In genomic region chr6:150705392-150705791, GRCh38 we compare ENCODE assay signal across 25 cellular contexts.
DNase-seq lines count a peak whose midpoint lies in the region; ATAC-seq, FAIRE-seq and TF ChIP-seq lines count a peak whose summit lies in the region.
"Had no signal": no experiment of that assay in that cellular context is flagged by ENCODE, and none has a peak within 500 bp of the region (broad histone marks: within the 10 kb centered on the region; RNA-seq: fewer than 3 reads in every experiment).

No MANE protein-coding gene starts in this region.

- H3K9me3 Mint-ChIP-seq in nephron progenitor cell, result no peaks in the 10 kb centered on the region
- peaks cover 3% of the 10 kb centered on the region for H3K9me3 Mint-ChIP-seq in type B pancreatic cell
- H3K9me3 Mint-ChIP-seq: CD8-positive, alpha-beta T cell had no signal

- H3K79me2 ChIP-seq in HepG2 (ENCODE audit: insufficient read depth, low read length) (no peaks in the 10 kb centered on the region), K562 (ENCODE audit: control insufficient read depth, insufficient read depth, low read length) (no peaks in the 10 kb centered on the region)

- TF ChIP-seq EP300 in HepG2 (IDR thresholded peaks at IDR 0.05; ENCODE audit: low read depth in 2 of 2, low read length in 2 of 2) (no peak), HepG2 (CRISPR knock-in tag; IDR thresholded peaks at IDR 0.05; ENCODE audit: borderline replicate concordance) (no peak), K562 (IDR thresholded peaks at IDR 0.05; ENCODE audit: low read length) (no peak)

- intact Hi-C loops in HepG2 (cut with micrococcal nuclease; ENCODE audit: unreplicated experiment), result no loop called here
- intact Hi-C loops in right lobe of liver (cut with DNase I), result no loop called here
- intact Hi-C loops in K562 (cut with micrococcal nuclease), result no loop called here
- intact Hi-C loops in head of caudate nucleus (cut with DNase I), result no loop called here

- H3K27ac Mint-ChIP-seq in nephron progenitor cell, result peak overlapping the region; percentile 93
- H3K27ac Mint-ChIP-seq in type B pancreatic cell, result peak overlapping the region; percentile 89
- H3K27ac Mint-ChIP-seq: CD8-positive, alpha-beta T cell had no signal

- TF ChIP-seq RAD21 in HepG2 (CRISPR knock-in tag; IDR thresholded peaks at IDR 0.05) (no peak), K562 (CRISPR knock-in tag; conservative IDR thresholded peaks at IDR 0.05 in 1 of 2, IDR thresholded peaks at IDR 0.05 in 1 of 2) (no peak)

- ATAC-seq in HepG2 (no peak), right lobe of liver (no peak), K562 (no peak)
- ATAC-seq: CD8-positive, alpha-beta T cell; GM12878; PC-3 had no signal

- H3K4me2 ChIP-seq in HepG2 (ENCODE audit: low read depth, low read length) (no peak overlapping the region), K562 (ENCODE audit: insufficient read depth, low read length) (no peak overlapping the region)
- H3K4me2 ChIP-seq: KMS-11, SK-N-SH had no signal

- DNase-seq in HepG2 (ENCODE audit: low spot score), result no peak
- no peak for DNase-seq in right lobe of liver
- DNase-seq in K562 (ENCODE audit: extremely low read depth in 1 of 4, low spot score in 3 of 4), result no peak
- DNase-seq in nephron progenitor cell, result no peak
- DNase-seq in type B pancreatic cell (ENCODE audit: extremely low spot score, unreplicated experiment), result no peak
- DNase-seq in NCI-H774 (lab: John Stamatoyannopoulos, UW), result no peak
- DNase-seq in C1 segment of cervical spinal cord (lab: John Stamatoyannopoulos, UW), result no peak
- no peak for DNase-seq in head of caudate nucleus
- DNase-seq: 8988T; CD8-positive, alpha-beta T cell; DMS53; EL; GOT3; MV-4-11; NCI-H1436 treated with DMSO at 0.1 percent for 48 hours; NCI-H2029; NCI-H510A; NCI-H82; PC-3; RPMI8226; SHP77 treated with DMSO at 0.1 percent for 48 hours; SK-N-SH had no signal

- in situ Hi-C loops in HepG2 (cut with HindIII; ENCODE audit: extremely low pct_ligation_motif_present, low pct_unique_long_range_greater_than_20kb), result no loop called here
- in situ Hi-C loops in K562 (cut with MboI), result no loop called here

- H3K36me3 ChIP-seq in HepG2 (replicated peaks in 1 of 2; ENCODE audit: control insufficient read depth in 1 of 2, insufficient read depth in 2 of 2, low read length in 2 of 2), result no peaks in the 10 kb centered on the region; a peak in 1 of 5 replicates
- no peaks in the 10 kb centered on the region for H3K36me3 ChIP-seq in right lobe of liver
- no peaks in the 10 kb centered on the region for H3K36me3 ChIP-seq in K562 (ENCODE audit: control insufficient read depth, insufficient read depth, low read length)

- H3K9me3 ChIP-seq in HepG2 (ENCODE audit: low read length), result no peaks in the 10 kb centered on the region
- H3K9me3 ChIP-seq in right lobe of liver, result no peaks in the 10 kb centered on the region
- H3K9me3 ChIP-seq in K562 (replicated peaks; ENCODE audit: control insufficient read depth, insufficient read depth, low read depth, low read length), result no peaks in the 10 kb centered on the region
- H3K9me3 ChIP-seq: SK-N-SH had no signal

- no peaks in the 10 kb centered on the region for H3K4me1 ChIP-seq in HepG2 (ENCODE audit: insufficient read depth, low read length)
- H3K4me1 ChIP-seq in right lobe of liver, result no peaks in the 10 kb centered on the region
- no peaks in the 10 kb centered on the region for H3K4me1 ChIP-seq in K562 (replicated peaks in 1 of 2; ENCODE audit: control insufficient read depth in 2 of 2, insufficient read depth in 2 of 2, low read length in 2 of 2)

- peaks cover 2 to 5% of the 10 kb centered on the region in 2 experiments; a peak in 3 of 5 replicates for H3K27me3 ChIP-seq in HepG2 (ENCODE audit: control insufficient read depth in 1 of 2, insufficient read depth in 2 of 2, low read length in 2 of 2)
- no peaks in the 10 kb centered on the region for H3K27me3 ChIP-seq in right lobe of liver
- peaks cover 11 to 31% of the 10 kb centered on the region in 2 experiments; a peak in 3 of 5 replicates for H3K27me3 ChIP-seq in K562 (ENCODE audit: control insufficient read depth in 2 of 2, insufficient read depth in 2 of 2, low read length in 2 of 2)

- H2AFZ ChIP-seq in HepG2 (ENCODE audit: low read length) (no peak overlapping the region), K562 (ENCODE audit: low read depth, low read length) (no peak overlapping the region)

- H3K9ac ChIP-seq in HepG2 (ENCODE audit: insufficient read depth, low read depth, low read length), result no peak overlapping the region
- no peak overlapping the region for H3K9ac ChIP-seq in K562 (ENCODE audit: insufficient read depth in 1 of 2, low read depth in 2 of 2, low read length in 2 of 2)
- H3K9ac ChIP-seq: KMS-11, SK-N-SH had no signal

- no peak overlapping the region for H3K27ac ChIP-seq in HepG2 (ENCODE audit: extremely low read length, insufficient read depth, low read length)
- no peak overlapping the region for H3K27ac ChIP-seq in right lobe of liver
- H3K27ac ChIP-seq in K562 (ENCODE audit: extremely low read depth, low read depth, low read length), result no peak overlapping the region
- H3K27ac ChIP-seq: KMS-11 had no signal

- CTCF ChIA-PET in HepG2 (lab: Yijun Ruan, JAX; ENCODE audit: low intra/inter-chr PET ratio, low total read pairs), result no interaction called here
- CTCF ChIA-PET in K562 (lab: Yijun Ruan, JAX; ENCODE audit: low intra/inter-chr PET ratio), result no interaction called here

- H3K36me3 Mint-ChIP-seq in nephron progenitor cell (ENCODE audit: low read depth) (no peaks in the 10 kb centered on the region), type B pancreatic cell (no peaks in the 10 kb centered on the region)
- H3K36me3 Mint-ChIP-seq: CD8-positive, alpha-beta T cell had no signal

- H3K4me3 ChIP-seq in HepG2 (replicated peaks in 1 of 3; ENCODE audit: insufficient read depth in 1 of 3, low read depth in 2 of 3, low read length in 3 of 3), result no peak overlapping the region
- no peak overlapping the region for H3K4me3 ChIP-seq in right lobe of liver
- no peak overlapping the region for H3K4me3 ChIP-seq in K562
- H3K4me3 ChIP-seq: GM12878 had no signal

- POLR2A ChIA-PET in HepG2 (lab: Yijun Ruan, JAX), result no interaction called here
- POLR2A ChIA-PET in K562 (lab: Yijun Ruan, JAX), result no interaction called here

- H3K4me3 Mint-ChIP-seq in nephron progenitor cell, result peak overlapping the region; percentile 30
- H3K4me3 Mint-ChIP-seq in type B pancreatic cell, result peak overlapping the region; percentile 12
- H3K4me3 Mint-ChIP-seq: CD8-positive, alpha-beta T cell had no signal

- TF ChIP-seq CTCF in HepG2 (CRISPR knock-in tag; IDR thresholded peaks at IDR 0.05) (no peak), right lobe of liver (IDR thresholded peaks at IDR 0.05) (no peak), K562 (IDR thresholded peaks at IDR 0.05 in 2 of 3, conservative IDR thresholded peaks at IDR 0.05 in 1 of 3; ENCODE audit: insufficient read depth in 2 of 3, low read depth in 1 of 3, low read length in 3 of 3) (no peak), nephron progenitor cell (IDR thresholded peaks at IDR 0.05) (no peak), type B pancreatic cell (conservative IDR thresholded peaks at IDR 0.05) (no peak)

- BruUV-seq in HepG2 (replicated peaks; lab: Mats Ljungman, UMichigan), result no TSS peak
- BruUV-seq in K562 (replicated peaks; lab: Mats Ljungman, UMichigan), result no TSS peak

- H4K20me1 ChIP-seq in HepG2 (ENCODE audit: insufficient read depth, low read length) (no peaks in the 10 kb centered on the region), K562 (replicated peaks; ENCODE audit: control insufficient read depth, insufficient read depth, low read length) (no peaks in the 10 kb centered on the region; the same call in 1 of the 2 replicates)

- H3K9me1 ChIP-seq in K562 (ENCODE audit: control insufficient read depth, insufficient read depth, low read length), result no peaks in the 10 kb centered on the region

- H3K4me1 Mint-ChIP-seq in nephron progenitor cell, result peaks cover 42% of the 10 kb centered on the region
- peaks cover 43% of the 10 kb centered on the region for H3K4me1 Mint-ChIP-seq in type B pancreatic cell (ENCODE audit: unreplicated experiment)

- 35% methylated on average over 9 of the region's 9 CpGs for WGBS in HepG2 (ENCODE audit: low lambda C conversion rate)
- 81% methylated on average over 9 of the region's 9 CpGs for WGBS in right lobe of liver (ENCODE audit: insufficient coverage, low coverage, low lambda C conversion rate, missing lambda C conversion rate)
- 0% methylated on average over 9 of the region's 9 CpGs for WGBS in K562 (ENCODE audit: insufficient coverage, low coverage, missing lambda C conversion rate)

- peaks cover 7% of the 10 kb centered on the region for H3K27me3 Mint-ChIP-seq in nephron progenitor cell (ENCODE audit: low read depth, poor library complexity)
- H3K27me3 Mint-ChIP-seq in type B pancreatic cell, result no peaks in the 10 kb centered on the region

- TF ChIP-seq POLR2A in HepG2 (IDR thresholded peaks at IDR 0.05; ENCODE audit: insufficient read depth in 1 of 2, low read depth in 2 of 2, low read length in 2 of 2) (no peak), right lobe of liver (IDR thresholded peaks at IDR 0.05) (no peak), K562 (conservative IDR thresholded peaks at IDR 0.05) (no peak)

- FAIRE-seq in HepG2 (lab: Jason Lieb, UNC) (no peak), K562 (lab: Jason Lieb, UNC) (no peak)
- FAIRE-seq: GM12878, GM18507 had no signal

TF ChIP-seq in HepG2, 621 proteins besides CTCF, POLR2A, EP300 and RAD21 (continues in another document):
- TF ChIP-seq MAFG (CRISPR knock-in tag; IDR thresholded peaks at IDR 0.05) (no peak), TMF1 (CRISPR knock-in tag; IDR thresholded peaks at IDR 0.05; ENCODE audit: low read depth) (no peak), ZNF83 (CRISPR knock-in tag; IDR thresholded peaks at IDR 0.05; ENCODE audit: borderline replicate concordance) (no peak)

TF ChIP-seq in K562, 482 proteins besides CTCF, POLR2A, EP300 and RAD21:
- TF ChIP-seq TFE3 (CRISPR knock-in tag; IDR thresholded peaks at IDR 0.05) (peak; percentile 47), ZBTB8A (IDR thresholded peaks at IDR 0.05; ENCODE audit: partially characterized antibody) (no peak), CBFB (CRISPR knock-in tag; IDR thresholded peaks at IDR 0.05) (no peak), THRAP3 (IDR thresholded peaks at IDR 0.05; ENCODE audit: borderline replicate concordance) (no peak)

Comparison
In these comparisons a context has a peak if more than half of its experiments do, and no peak if none do; other contexts are left out.
1. Of the 241 proteins assayed by ChIP-seq in both HepG2 and K562: peak only in HepG2: none; only in K562: TFE3; in both: none; in neither: 239; mixed calls (peak in some experiments, not most) for 1.